ENCODE assay signal across 1 cellular context in genomic region chr1:212247179-212247721, GRCh38.
TF ChIP-seq lines count a peak whose summit lies in the region.

No MANE protein-coding gene starts in this region.

TF ChIP-seq in IMR-90, 13 proteins besides CTCF, POLR2A, EP300 and RAD21 (continued from another document):
- TF ChIP-seq RCOR1 (IDR thresholded peaks at IDR 0.05; ENCODE audit: insufficient replicate concordance, low read length) (no peak), CEBPB (IDR thresholded peaks at IDR 0.05; ENCODE audit: low read depth, low read length) (no peak), NFE2L2 (IDR thresholded peaks at IDR 0.05; ENCODE audit: low read depth, low read length) (no peak), MAZ (IDR thresholded peaks at IDR 0.05; ENCODE audit: borderline replicate concordance, low read depth, low read length) (no peak), USF2 (IDR thresholded peaks at IDR 0.05; ENCODE audit: low read depth, low read length) (no peak), ELK1 (IDR thresholded peaks at IDR 0.05; ENCODE audit: borderline replicate concordance, low read depth, low read length) (no peak)
